In the genomic region with DNA sequence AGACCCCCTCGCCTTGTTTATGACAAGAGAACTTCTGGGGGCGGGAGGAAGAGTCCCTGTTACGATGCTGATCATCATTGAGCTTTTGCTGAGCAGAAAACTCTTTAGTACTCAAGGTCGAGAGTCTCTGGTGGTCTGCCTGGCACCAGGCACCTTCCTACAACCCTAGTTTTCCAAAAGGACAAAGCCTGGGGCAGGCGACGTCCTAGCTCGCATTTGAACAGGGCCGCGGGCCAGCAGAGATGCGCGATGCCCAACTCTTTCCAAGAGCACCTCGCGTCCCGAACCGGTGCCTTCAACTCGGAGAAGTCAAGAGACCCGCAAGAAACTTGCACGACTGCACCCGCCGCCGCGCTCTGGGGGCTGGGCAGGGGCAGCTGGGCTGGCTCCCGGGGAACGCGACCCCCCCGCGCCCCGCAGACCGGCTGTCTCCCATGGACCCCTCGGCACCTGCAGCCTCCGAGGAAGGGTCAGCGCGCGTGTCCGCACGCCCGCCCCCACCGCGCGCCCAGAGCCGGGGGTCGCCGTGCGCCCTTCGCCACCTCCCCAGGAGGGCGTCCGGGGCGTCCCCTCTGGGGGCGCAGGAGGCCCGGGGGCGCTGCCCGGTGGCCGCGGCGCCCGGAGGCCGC, we compare ENCODE assay signal across 8 cellular contexts. TPM values are rescaled to one million over a fixed set of nuclear protein-coding genes. Genes with fewer than 3 reads are reported as not detected.
A peak's percentile ranks its signal among the peaks of the same experiment; 100 is the strongest.
DNase-seq lines count a peak whose midpoint lies in the region; ATAC-seq, FAIRE-seq and TF ChIP-seq lines count a peak whose summit lies in the region.

No MANE protein-coding gene starts in this region.

- H3K18ac ChIP-seq in IMR-90 (ENCODE audit: low read depth, low read length), result no peak overlapping the region

- H2BK5ac ChIP-seq in IMR-90 (ENCODE audit: low read depth, low read length, poor library complexity, severe bottlenecking), result no peak overlapping the region

- H4K91ac ChIP-seq in IMR-90 (ENCODE audit: insufficient read depth, low read depth, low read length), result peak overlapping the region; percentile 41; the same call in 1 of the 2 replicates

- FAIRE-seq in GM19239 (lab: Jason Lieb, UNC), result no peak

- H3K9me3 Mint-ChIP-seq in CD4-positive, alpha-beta memory T cell, result peaks cover 0 to 10% (median 2%) of the 10 kb centered on the region in 8 donors
- peaks cover 10% of the 10 kb centered on the region for H3K9me3 Mint-ChIP-seq in activated T-helper 1 cell treated with anti-CD3 and anti-CD28 coated beads, Interleukin-12 subunit alpha, Interleukin-12 subunit beta, Interleukin-2, Interleukin-4 antibody, amounts not matched to agents 30 ng/mL and 10 ng/mL and 1 ng/mL, durations not matched to agents 14 hours and 24 hours and 36 hours

- H2AFZ ChIP-seq in IMR-90 (replicated peaks; ENCODE audit: low read length, poor library complexity), result peak overlapping the region; percentile 90

- POLR2A ChIA-PET in CD4-positive, alpha-beta memory T cell (lab: Charles Lee; ENCODE audit: partially characterized antibody), result interaction anchor here (0.6 to 1.0 kb wide), 3 partner anchors 15 to 347 kb away, joined by 3 to 12 read pairs (median 3); no protein-coding TSS in a partner anchor
- POLR2A ChIA-PET in IMR-90 (lab: Charles Lee; ENCODE audit: unreplicated experiment), result no interaction called here

- peaks cover 4 to 12% (median 5%) of the 10 kb centered on the region in 4 donors for H3K4me1 Mint-ChIP-seq in CD4-positive, alpha-beta memory T cell
- H3K4me1 Mint-ChIP-seq in activated T-helper 1 cell treated with anti-CD3 and anti-CD28 coated beads, Interleukin-12 subunit alpha, Interleukin-12 subunit beta, Interleukin-2, Interleukin-4 antibody, amounts not matched to agents 30 ng/mL and 10 ng/mL and 1 ng/mL, durations not matched to agents 14 hours and 24 hours and 36 hours (ENCODE audit: low read depth), result peaks cover 13% of the 10 kb centered on the region

- BruUV-seq in IMR-90 (replicated peaks; lab: Mats Ljungman, UMichigan), result no TSS peak

- H3K23ac ChIP-seq in IMR-90 (ENCODE audit: low read depth, low read length), result peak overlapping the region; percentile 84

- no peaks in the 10 kb centered on the region for H3K27me3 ChIP-seq in CD4-positive, alpha-beta memory T cell (ENCODE audit: insufficient read depth, low read length)
- no peaks in the 10 kb centered on the region for H3K27me3 ChIP-seq in IMR-90 (ENCODE audit: control insufficient read depth, insufficient read depth, low read length)
- no peaks in the 10 kb centered on the region for H3K27me3 ChIP-seq in cardiac muscle cell

- H2BK15ac ChIP-seq in IMR-90 (ENCODE audit: low read depth, low read length), result no peak overlapping the region

- peak; percentile 3 for ATAC-seq in IMR-90 (ENCODE audit: low read depth)
- ATAC-seq in HG02840 (IDR thresholded peaks at IDR 0.05; ENCODE audit: low FRiP score, unreplicated experiment), result no peak

- H3K79me1 ChIP-seq in IMR-90 (ENCODE audit: low read depth in 1 of 2, low read length in 2 of 2), result peaks cover 8 to 36% of the 10 kb centered on the region in 2 experiments

- peak overlapping the region; percentile 60 for H2AK9ac ChIP-seq in IMR-90 (replicated peaks; ENCODE audit: low read depth, low read length, poor library complexity)

- H3K4me3 ChIP-seq in CD4-positive, alpha-beta memory T cell (ENCODE audit: low read length in 2 of 2), result peak overlapping the region in 1 of 2 donors; percentile 32
- H3K4me3 ChIP-seq in IMR-90 (ENCODE audit: insufficient read depth, low read depth, low read length) (peak overlapping the region; percentile 66), cardiac muscle cell (peak overlapping the region; percentile 95)

- H4K20me1 ChIP-seq in IMR-90 (ENCODE audit: insufficient read depth, low read length), result peaks cover 5% of the 10 kb centered on the region

- H3K14ac ChIP-seq in IMR-90 (replicated peaks; ENCODE audit: low read depth, low read length), result no peak overlapping the region; the same call in 1 of the 2 replicates

- H3K36me3 Mint-ChIP-seq in CD4-positive, alpha-beta memory T cell, result no peaks in the 10 kb centered on the region
- H3K36me3 Mint-ChIP-seq in activated T-helper 1 cell treated with anti-CD3 and anti-CD28 coated beads, Interleukin-12 subunit alpha, Interleukin-12 subunit beta, Interleukin-2, Interleukin-4 antibody, amounts not matched to agents 30 ng/mL and 10 ng/mL and 1 ng/mL, durations not matched to agents 14 hours and 24 hours and 36 hours (ENCODE audit: low read depth), result peaks cover 4% of the 10 kb centered on the region

- intact Hi-C loops in CD4-positive, alpha-beta memory T cell (cut with micrococcal nuclease), result loop anchor here (5.0 kb wide), 1 partner anchor 104 kb away; a partner anchor contains a TSS
- intact Hi-C loops in IMR-90 (cut with micrococcal nuclease), result loop anchor here (5.0 kb wide), 1 partner anchor 224 kb away; no protein-coding TSS in a partner anchor
- intact Hi-C loops in activated T-helper 1 cell treated with anti-CD3 and anti-CD28 coated beads, Interleukin-12 subunit alpha, Interleukin-12 subunit beta, Interleukin-2, Interleukin-4 antibody, amounts not matched to agents 30 ng/mL and 10 ng/mL and 1 ng/mL, durations not matched to agents 14 hours and 24 hours and 36 hours (cut with micrococcal nuclease), result loop anchor here (5.0 kb wide), 1 partner anchor 61 kb away; no protein-coding TSS in a partner anchor

- no peak for TF ChIP-seq CTCF in IMR-90 (conservative IDR thresholded peaks at IDR 0.05; ENCODE audit: low read depth, low read length)
- no peak for TF ChIP-seq CTCF in cardiac muscle cell (IDR thresholded peaks at IDR 0.05; ENCODE audit: low read depth, low read length)
- no peak for TF ChIP-seq CTCF in GM13977 (IDR thresholded peaks at IDR 0.05; ENCODE audit: extremely low read depth, insufficient read depth, missing control alignments)

- H4K8ac ChIP-seq in IMR-90 (ENCODE audit: low read depth in 2 of 2, low read length in 2 of 2), result peak overlapping the region; percentile 20 to 60; a peak in 1 of 4 replicates

- WGBS in IMR-90 (ENCODE audit: extremely low coverage in 2 of 2, insufficient read length in 1 of 2), 2 experiments, result 2% methylated on average over 34 of the region's 57 CpGs; no CpG with 5 or more reads in 1 of the 2 experiments

- no peak overlapping the region for H2BK20ac ChIP-seq in IMR-90 (ENCODE audit: low read depth, low read length)

- no peak overlapping the region for H3K27ac ChIP-seq in CD4-positive, alpha-beta memory T cell (ENCODE audit: low read depth, low read length)
- H3K27ac ChIP-seq in IMR-90 (ENCODE audit: insufficient read depth, low read length) (no peak overlapping the region), cardiac muscle cell (no peak overlapping the region)

- H3K27ac Mint-ChIP-seq in CD4-positive, alpha-beta memory T cell, result peak overlapping the region in 4 of 7 donors; percentile 12 to 72 (median 40)
- H3K27ac Mint-ChIP-seq in activated T-helper 1 cell treated with anti-CD3 and anti-CD28 coated beads, Interleukin-12 subunit alpha, Interleukin-12 subunit beta, Interleukin-2, Interleukin-4 antibody, amounts not matched to agents 30 ng/mL and 10 ng/mL and 1 ng/mL, durations not matched to agents 14 hours and 24 hours and 36 hours, result peak overlapping the region; percentile 65

- 0 out of 2 replicates have a peak overlapping the region, but pooled peaks have one; percentile 10 for H2AK5ac ChIP-seq in IMR-90 (ENCODE audit: low read depth, low read length)

- in situ Hi-C loops in IMR-90 (cut with MboI; ENCODE audit: low sequenced_read_pairs), result no loop called here
- in situ Hi-C loops in GM13977 (cut with MboI; ENCODE audit: low pct_unique_long_range_greater_than_20kb, low sequenced_read_pairs, unreplicated experiment), result no loop called here

- TF ChIP-seq RAD21 in IMR-90 (IDR thresholded peaks at IDR 0.05; ENCODE audit: low read length), result no peak

- no peak overlapping the region for H4K5ac ChIP-seq in IMR-90 (ENCODE audit: low read depth, low read length)

- H2BK120ac ChIP-seq in IMR-90 (ENCODE audit: low read depth, low read length), result no peak overlapping the region

- H3K4ac ChIP-seq in IMR-90 (ENCODE audit: low read depth, low read length), result no peak overlapping the region

- dilution Hi-C loops in IMR-90 (cut with HindIII; ENCODE audit: low sequenced_read_pairs, unreplicated experiment), result no loop called here

- H3K9ac ChIP-seq in IMR-90 (ENCODE audit: low read depth, low read length), result peak overlapping the region; percentile 63; the same call in 1 of the 2 replicates

- H3K9me3 ChIP-seq in CD4-positive, alpha-beta memory T cell (ENCODE audit: control insufficient read depth in 1 of 2, low read length in 2 of 2), result no peaks in the 10 kb centered on the region
- H3K9me3 ChIP-seq in IMR-90 (ENCODE audit: control insufficient read depth, insufficient read depth, low read length) (no peaks in the 10 kb centered on the region; the same call in 1 of the 2 replicates), cardiac muscle cell (ENCODE audit: low read depth) (no peaks in the 10 kb centered on the region)

- H3K56ac ChIP-seq in IMR-90 (ENCODE audit: extremely low read depth, insufficient read depth, low read length), result no peak overlapping the region

- H3K4me2 ChIP-seq in IMR-90 (ENCODE audit: low read depth, low read length), result peak overlapping the region; percentile 87

- no peak for TF ChIP-seq POLR2A in IMR-90 (IDR thresholded peaks at IDR 0.05; ENCODE audit: low read depth, low read length)

- peak overlapping the region; percentile 79 to 95 (median 86) for H3K4me3 Mint-ChIP-seq in CD4-positive, alpha-beta memory T cell
- H3K4me3 Mint-ChIP-seq in activated T-helper 1 cell treated with anti-CD3 and anti-CD28 coated beads, Interleukin-12 subunit alpha, Interleukin-12 subunit beta, Interleukin-2, Interleukin-4 antibody, amounts not matched to agents 30 ng/mL and 10 ng/mL and 1 ng/mL, durations not matched to agents 14 hours and 24 hours and 36 hours, result peak overlapping the region; percentile 87

- DNase-seq in CD4-positive, alpha-beta memory T cell, result no peak
- DNase-seq in IMR-90, result no peak
- no peak for DNase-seq in activated T-helper 1 cell treated with anti-CD3 and anti-CD28 coated beads, Interleukin-12 subunit alpha, Interleukin-12 subunit beta, Interleukin-2, Interleukin-4 antibody, amounts not matched to agents 30 ng/mL and 10 ng/mL and 1 ng/mL, durations not matched to agents 14 hours and 24 hours and 36 hours (ENCODE audit: low spot score)
- DNase-seq in cardiac muscle cell (ENCODE audit: low read depth in 1 of 2, low spot score in 1 of 2), result peak; percentile 15 to 55
- peak; percentile 3 for DNase-seq in pons (ENCODE audit: low spot score)
- no peak for DNase-seq in GM13977 (ENCODE audit: low spot score)
- no peak for DNase-seq in GM19239 (ENCODE audit: insufficient read length, low spot score)

- H3K36me3 ChIP-seq in CD4-positive, alpha-beta memory T cell (ENCODE audit: insufficient read depth, low read length), result no peaks in the 10 kb centered on the region
- H3K36me3 ChIP-seq in IMR-90 (ENCODE audit: control insufficient read depth, insufficient read depth, low read length) (no peaks in the 10 kb centered on the region), cardiac muscle cell (no peaks in the 10 kb centered on the region)

- peaks cover 14% of the 10 kb centered on the region for H3K4me1 ChIP-seq in CD4-positive, alpha-beta memory T cell (ENCODE audit: insufficient read depth, low read length)
- peaks cover 13% of the 10 kb centered on the region for H3K4me1 ChIP-seq in IMR-90 (ENCODE audit: control insufficient read depth, insufficient read depth, low read length)
- peaks cover 9% of the 10 kb centered on the region for H3K4me1 ChIP-seq in cardiac muscle cell (ENCODE audit: low read depth)

- peaks cover 3 to 5% of the 10 kb centered on the region in 2 donors for H3K27me3 Mint-ChIP-seq in CD4-positive, alpha-beta memory T cell
- H3K27me3 Mint-ChIP-seq in activated T-helper 1 cell treated with anti-CD3 and anti-CD28 coated beads, Interleukin-12 subunit alpha, Interleukin-12 subunit beta, Interleukin-2, Interleukin-4 antibody, amounts not matched to agents 30 ng/mL and 10 ng/mL and 1 ng/mL, durations not matched to agents 14 hours and 24 hours and 36 hours (ENCODE audit: insufficient read depth), result peaks cover 32% of the 10 kb centered on the region

- peaks cover 3% of the 10 kb centered on the region for H3K9me1 ChIP-seq in IMR-90 (ENCODE audit: insufficient read depth, low read length)

- CTCF ChIA-PET in CD4-positive, alpha-beta memory T cell (lab: Charles Lee; ENCODE audit: partially characterized antibody), result interaction anchor here (1.0 kb wide), 1 partner anchor 103 kb away, joined by 3 read pairs; a partner anchor contains a TSS
- CTCF ChIA-PET in IMR-90 (lab: Yijun Ruan, JAX), result no interaction called here

RNA-seq across cellular contexts. Expression of a gene that starts 0.4 kb away (rescaled TPM):
- 1 to 10 TPM; 3.0 to 3.7 TPM for total RNA-seq in CD4-positive, alpha-beta memory T cell
- 1 to 10 TPM; 1.5 to 2.5 TPM for polyA plus RNA-seq in CD4-positive, alpha-beta memory T cell
- total RNA-seq in IMR-90 (2012; rRNA removed) (5.6 and 6.1 TPM in 2 replicates), cardiac muscle cell (16.2 and 30.5 TPM in 2 replicates)
- polyA plus RNA-seq in IMR-90 (2012; rRNA removed) (7.9 and 8.6 TPM in 2 replicates), cardiac muscle cell (19.1 and 20.8 TPM in 2 replicates)
- polyA plus RNA-seq in IMR-90 (2012; cell fraction: cytosol; rRNA removed), result 6.7 and 7.3 TPM in 2 replicates
- polyA plus RNA-seq in IMR-90 (2012; cell fraction: nucleus; rRNA removed; ENCODE audit: low replicate concordance), result 6.3 and 6.4 TPM in 2 replicates
- total RNA-seq in activated T-helper 1 cell treated with anti-CD3 and anti-CD28 coated beads, Interleukin-12 subunit alpha, Interleukin-12 subunit beta, Interleukin-2, Interleukin-4 antibody, amounts not matched to agents 30 ng/mL and 10 ng/mL and 1 ng/mL, durations not matched to agents 14 hours and 24 hours and 36 hours, result 9.7 and 13.0 TPM in 2 replicates

RNA-seq across cellular contexts. Expression of a gene that starts 57.2 kb away (rescaled TPM):
- total RNA-seq in CD4-positive, alpha-beta memory T cell, result 10 to 100 TPM; 79.5 to 88.1 TPM
- polyA plus RNA-seq in CD4-positive, alpha-beta memory T cell, result 10 to 100 TPM in 1 of 2 donors, 1 to 10 TPM in 1; 2.7 to 23.8 TPM
- total RNA-seq in IMR-90 (2012; rRNA removed), result 2.7 and 3.1 TPM in 2 replicates
- 9.5 and 10.8 TPM in 2 replicates for polyA plus RNA-seq in IMR-90 (2012; rRNA removed)
- polyA plus RNA-seq in IMR-90 (2012; cell fraction: cytosol; rRNA removed), result 5.9 and 8.8 TPM in 2 replicates
- 29.1 and 35.2 TPM in 2 replicates for polyA plus RNA-seq in IMR-90 (2012; cell fraction: nucleus; rRNA removed; ENCODE audit: low replicate concordance)
- total RNA-seq in activated T-helper 1 cell treated with anti-CD3 and anti-CD28 coated beads, Interleukin-12 subunit alpha, Interleukin-12 subunit beta, Interleukin-2, Interleukin-4 antibody, amounts not matched to agents 30 ng/mL and 10 ng/mL and 1 ng/mL, durations not matched to agents 14 hours and 24 hours and 36 hours, result 59.0 and 62.1 TPM in 2 replicates
- 5.5 and 8.2 TPM in 2 replicates for total RNA-seq in cardiac muscle cell
- 11.0 and 13.7 TPM in 2 replicates for polyA plus RNA-seq in cardiac muscle cell

Comparison
In these comparisons a context has a peak if more than half of its experiments do, and no peak if none do; other contexts are left out.
1. DNase-seq: peak in cardiac muscle cell (2 of 2) and pons (single experiment); none in CD4-positive, alpha-beta memory T cell (0 of 5), IMR-90 (single experiment), activated T-helper 1 cell treated with anti-CD3 and anti-CD28 coated beads, Interleukin-12 subunit alpha, Interleukin-12 subunit beta, Interleukin-2, Interleukin-4 antibody, amounts not matched to agents 30 ng/mL and 10 ng/mL and 1 ng/mL, durations not matched to agents 14 hours and 24 hours and 36 hours (single experiment), GM13977 (single experiment) and GM19239 (single experiment).